ENCODE assay signal across 1 cellular context in the genomic region with DNA sequence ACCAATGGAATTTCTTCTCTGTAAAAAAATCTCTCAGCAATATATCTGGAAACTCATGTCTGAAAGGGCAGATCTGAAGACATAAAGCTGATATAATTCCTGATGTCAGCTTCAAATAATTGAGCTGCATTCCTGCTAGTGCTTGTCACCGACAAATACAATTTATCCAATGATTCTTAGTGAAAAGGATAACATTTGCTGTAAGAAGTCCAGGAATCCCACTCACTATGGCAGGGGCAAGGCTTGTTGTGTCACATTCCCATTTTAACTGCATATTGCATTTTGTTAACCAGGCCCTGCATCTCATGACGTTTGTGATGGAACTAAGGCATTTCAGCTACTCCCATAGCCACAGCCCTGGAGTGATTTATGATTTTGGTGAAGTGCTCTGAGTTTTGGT.
TF ChIP-seq lines count a peak whose summit lies in the region.

No MANE protein-coding gene starts in this region.

TF ChIP-seq in K562, 482 proteins besides CTCF, POLR2A, EP300 and RAD21 (continued from another document):
- TF ChIP-seq, protein P1, sequence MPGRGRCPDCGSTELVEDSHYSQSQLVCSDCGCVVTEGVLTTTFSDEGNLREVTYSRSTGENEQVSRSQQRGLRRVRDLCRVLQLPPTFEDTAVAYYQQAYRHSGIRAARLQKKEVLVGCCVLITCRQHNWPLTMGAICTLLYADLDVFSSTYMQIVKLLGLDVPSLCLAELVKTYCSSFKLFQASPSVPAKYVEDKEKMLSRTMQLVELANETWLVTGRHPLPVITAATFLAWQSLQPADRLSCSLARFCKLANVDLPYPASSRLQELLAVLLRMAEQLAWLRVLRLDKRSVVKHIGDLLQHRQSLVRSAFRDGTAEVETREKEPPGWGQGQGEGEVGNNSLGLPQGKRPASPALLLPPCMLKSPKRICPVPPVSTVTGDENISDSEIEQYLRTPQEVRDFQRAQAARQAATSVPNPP (IDR thresholded peaks at IDR 0.05; ENCODE audit: borderline replicate concordance, insufficient read depth, insufficient read length) = no peak
- no peak for TF ChIP-seq PHB2 (IDR thresholded peaks at IDR 0.05; ENCODE audit: low read depth)
- TF ChIP-seq HDGF (IDR thresholded peaks at IDR 0.05) = no peak
